Comparison of ENCODE assay signal across 1 cellular context in genomic region chr3:141412936-141413354, GRCh38.
TF ChIP-seq lines count a peak whose summit lies in the region.

No MANE protein-coding gene starts in this region.

TF ChIP-seq in HepG2, 621 proteins besides CTCF, POLR2A, EP300 and RAD21 (continued from another document and continues in another):
- TF ChIP-seq BRF2 (CRISPR knock-in tag; IDR thresholded peaks at IDR 0.05) (no peak), NFYB (CRISPR knock-in tag; IDR thresholded peaks at IDR 0.05) (no peak), FOXJ3 (CRISPR knock-in tag; IDR thresholded peaks at IDR 0.05; ENCODE audit: borderline replicate concordance) (peak; percentile 73; the same call in 1 of the 2 replicates), ZNF17 (CRISPR knock-in tag; IDR thresholded peaks at IDR 0.05) (no peak), HIC2 (CRISPR knock-in tag; IDR thresholded peaks at IDR 0.05; ENCODE audit: low read depth) (0 out of 2 replicates have a peak, but pooled peaks have one; percentile 56), IKZF4 (CRISPR knock-in tag; IDR thresholded peaks at IDR 0.05; ENCODE audit: borderline replicate concordance, low read depth, not compliant biosample characterization) (no peak), RCOR2 (CRISPR knock-in tag; IDR thresholded peaks at IDR 0.05) (0 out of 2 replicates have a peak, but pooled peaks have one; percentile 40), YEATS4 (CRISPR knock-in tag; IDR thresholded peaks at IDR 0.05; ENCODE audit: borderline replicate concordance) (peak; percentile 83; the same call in 1 of the 2 replicates), ZMYM2 (CRISPR knock-in tag; IDR thresholded peaks at IDR 0.05) (no peak), ZNF629 (CRISPR knock-in tag; conservative IDR thresholded peaks at IDR 0.05) (no peak), BCL3 (CRISPR knock-in tag; IDR thresholded peaks at IDR 0.05) (no peak), CSRNP2 (CRISPR knock-in tag; conservative IDR thresholded peaks at IDR 0.05; ENCODE audit: low read depth) (no peak), ARNT2 (CRISPR knock-in tag; IDR thresholded peaks at IDR 0.05; ENCODE audit: low read depth) (0 out of 2 replicates have a peak, but pooled peaks have one; percentile 56), ZNF704 (CRISPR knock-in tag; IDR thresholded peaks at IDR 0.05; ENCODE audit: borderline replicate concordance) (0 out of 2 replicates have a peak, but pooled peaks have one; percentile 30), U2AF1 (optimal IDR thresholded peaks at IDR 0.05; ENCODE audit: low read depth, low read length) (no peak), ZNF800 (CRISPR knock-in tag; IDR thresholded peaks at IDR 0.05) (peak; percentile 62; the same call in 1 of the 2 replicates), SPEN (CRISPR knock-in tag; IDR thresholded peaks at IDR 0.05; ENCODE audit: low read depth) (peak; percentile 83), POLR2AphosphoS5 (IDR thresholded peaks at IDR 0.05; ENCODE audit: low read depth, low read length) (peak; percentile 66), RFXAP (CRISPR knock-in tag; IDR thresholded peaks at IDR 0.05; ENCODE audit: borderline replicate concordance) (no peak), MTA3 (CRISPR knock-in tag; IDR thresholded peaks at IDR 0.05) (no peak), ZNF816 (CRISPR knock-in tag; IDR thresholded peaks at IDR 0.05; ENCODE audit: borderline replicate concordance) (no peak), TERF1 (CRISPR knock-in tag; IDR thresholded peaks at IDR 0.05) (no peak), CEBPG (CRISPR knock-in tag; IDR thresholded peaks at IDR 0.05) (peak; percentile 90), SNAPC2 (CRISPR knock-in tag; IDR thresholded peaks at IDR 0.05) (no peak), ZNF615 (CRISPR knock-in tag; IDR thresholded peaks at IDR 0.05; ENCODE audit: borderline replicate concordance) (no peak), GMEB2 (CRISPR knock-in tag; IDR thresholded peaks at IDR 0.05; ENCODE audit: low read depth) (no peak), HIVEP1 (CRISPR knock-in tag; IDR thresholded peaks at IDR 0.05) (peak; percentile 69; the same call in 1 of the 2 replicates), ZNF788 (CRISPR knock-in tag; IDR thresholded peaks at IDR 0.05; ENCODE audit: borderline replicate concordance) (peak; percentile 51; the same call in 1 of the 2 replicates), ZNF205 (CRISPR knock-in tag; IDR thresholded peaks at IDR 0.05) (peak; percentile 54; the same call in 1 of the 2 replicates), JARID2 (CRISPR knock-in tag; IDR thresholded peaks at IDR 0.05; ENCODE audit: insufficient replicate concordance) (no peak), PLSCR1 (CRISPR knock-in tag; IDR thresholded peaks at IDR 0.05; ENCODE audit: borderline replicate concordance) (no peak), GZF1 (CRISPR knock-in tag; IDR thresholded peaks at IDR 0.05) (no peak), STAT5B (CRISPR knock-in tag; IDR thresholded peaks at IDR 0.05) (no peak), ZNF460 (CRISPR knock-in tag; IDR thresholded peaks at IDR 0.05; ENCODE audit: borderline replicate concordance) (no peak), ZXDC (CRISPR knock-in tag; IDR thresholded peaks at IDR 0.05) (no peak), ZNF83 (CRISPR knock-in tag; IDR thresholded peaks at IDR 0.05; ENCODE audit: borderline replicate concordance) (no peak), CAMTA2 (CRISPR knock-in tag; IDR thresholded peaks at IDR 0.05; ENCODE audit: borderline replicate concordance) (no peak), SRSF9 (IDR thresholded peaks at IDR 0.05; ENCODE audit: borderline replicate concordance, insufficient read depth, low read depth, low read length, poor library complexity, severe bottlenecking) (no peak), HDAC1 (CRISPR knock-in tag; IDR thresholded peaks at IDR 0.05) (peak; percentile 78), IRF9 (CRISPR knock-in tag; IDR thresholded peaks at IDR 0.05; ENCODE audit: borderline replicate concordance) (no peak), ZNF160 (CRISPR knock-in tag; IDR thresholded peaks at IDR 0.05) (0 out of 2 replicates have a peak, but pooled peaks have one; percentile 39), ZNF883 (CRISPR knock-in tag; IDR thresholded peaks at IDR 0.05; ENCODE audit: not compliant biosample characterization) (peak; percentile 29)
